17 cellular contexts compared by ENCODE assay signal in genomic region chr12:43063642-43064041, GRCh38.
DNase-seq lines count a peak whose midpoint lies in the region; ATAC-seq lines count a peak whose summit lies in the region.
"Had no signal": no experiment of that assay in that cellular context is flagged by ENCODE, and none has a peak within 500 bp of the region (broad histone marks: within the 10 kb centered on the region; RNA-seq: fewer than 3 reads in every experiment).

No MANE protein-coding gene starts in this region.

- ATAC-seq in GM21390 (IDR thresholded peaks at IDR 0.05; ENCODE audit: unreplicated experiment) (no peak), GM19351 (IDR thresholded peaks at IDR 0.05; ENCODE audit: unreplicated experiment) (no peak)
- ATAC-seq: lower lobe of right lung; natural killer cell treated with Interleukin-12 subunit alpha and Interleukin-12 subunit beta and Interleukin-15 and Interleukin-18, amount 100 ng/mL, for 72 hours; Panc1 had no signal

- peak; percentile 48 for DNase-seq in EH (ENCODE audit: low read depth)
- DNase-seq in amniotic stem cell (lab: John Stamatoyannopoulos, UW): peak; percentile 1
- DNase-seq in fibroblast of peridontal ligament (ENCODE audit: extremely low read depth): peak; percentile 91
- DNase-seq in renal cortical epithelial cell (ENCODE audit: low read depth): peak; percentile 56
- no peak for DNase-seq in midbrain (lab: John Stamatoyannopoulos, UW)
- DNase-seq: activated CD4-positive, alpha-beta memory T cell treated with anti-CD3 and anti-CD28 coated beads for 36 hours; esophagus squamous epithelium; H7; lower lobe of right lung; NCI-H748 treated with DMSO at 0.1 percent for 48 hours; retina; stimulated activated CD4-positive, alpha-beta T cell treated with anti-CD3 and anti-CD28 coated beads, Interleukin-1b, Interleukin-23, amount 100 ng/mL, for 48 hours; substantia nigra had no signal
